8 cellular contexts compared by ENCODE assay signal in genomic region chr10:84148006-84148597, GRCh38. TPM values are rescaled to one million over a fixed set of nuclear protein-coding genes. Genes with fewer than 3 reads are reported as not detected.
DNase-seq lines count a peak whose midpoint lies in the region; TF ChIP-seq lines count a peak whose summit lies in the region.
"Not testable (repeated sequence)": the region's sequence is repeated elsewhere in the genome, so short reads cannot be mapped to it uniquely, and the experiment has no call there.

No MANE protein-coding gene starts in this region.

- not testable (repeated sequence) for H3K4me1 Mint-ChIP-seq in neural crest cell

- peak; percentile 52 for TF ChIP-seq CTCF in AG04449 (IDR thresholded peaks at IDR 0.05; ENCODE audit: insufficient read depth, low read length, missing control alignments)
- TF ChIP-seq CTCF in GM12865 (IDR thresholded peaks at IDR 0.05; ENCODE audit: insufficient read depth, low read depth, low read length, missing control alignments) = peak; percentile 73
- peak; percentile 69 for TF ChIP-seq CTCF in HFF-Myc (IDR thresholded peaks at IDR 0.05; ENCODE audit: low read depth, low read length, missing control alignments)
- peak; percentile 54 for TF ChIP-seq CTCF in Loucy (conservative IDR thresholded peaks at IDR 0.05; ENCODE audit: low read length)
- TF ChIP-seq CTCF in breast epithelium (IDR thresholded peaks at IDR 0.05) = peak in 2 of 3 donors; percentile 34 to 54
- peak; percentile 73 for TF ChIP-seq CTCF in cardiac muscle cell (IDR thresholded peaks at IDR 0.05; ENCODE audit: low read depth, low read length)
- TF ChIP-seq CTCF in neural crest cell (conservative IDR thresholded peaks at IDR 0.05) = peak; percentile 82

- H3K27ac Mint-ChIP-seq in neural crest cell (ENCODE audit: unreplicated experiment) = not testable (repeated sequence)

- H3K36me3 Mint-ChIP-seq in neural crest cell (ENCODE audit: low read depth) = not testable (repeated sequence)

- H3K4me2 ChIP-seq in Loucy (ENCODE audit: low read depth, low read length, poor library complexity, severe bottlenecking) = not testable (repeated sequence)

- not testable (repeated sequence) for TF ChIP-seq POLR2A in breast epithelium (IDR thresholded peaks at IDR 0.05)

- H3K9ac ChIP-seq in Loucy (ENCODE audit: low read depth, low read length, poor library complexity, severe bottlenecking) = not testable (repeated sequence)

- not testable (repeated sequence) for H3K79me2 ChIP-seq in Loucy (ENCODE audit: insufficient read depth, low read length)

- intact Hi-C loops in breast epithelium (cut with DNase I; ENCODE audit: low total_unique reads) = not testable (repeated sequence)

- H2AFZ ChIP-seq in Loucy (ENCODE audit: low read length) = not testable (repeated sequence)

- H3F3A ChIP-seq in Loucy (ENCODE audit: low read depth) = not testable (repeated sequence)

- CTCF ChIA-PET in AG04449 (lab: Yijun Ruan, JAX) = interaction anchor here (0.6 to 4.1 kb wide), 10 partner anchors 9 to 392 kb away, joined by 3 to 49 read pairs (median 4); partner anchors contain the start of genes GHITM and LRIT2

- H3K4me3 Mint-ChIP-seq in neural crest cell = not testable (repeated sequence)

- not testable (repeated sequence) for DNase-seq in AG04449 (ENCODE audit: low read depth, low spot score); breast epithelium (ENCODE audit: low spot score in 2 of 2); neural crest cell (ENCODE audit: low read depth, low spot score)
- DNase-seq in GM12865 (ENCODE audit: low read depth) (peak; percentile 67), HFF-Myc (ENCODE audit: extremely low read depth, low read depth) (peak; percentile 15), RPMI8226 (peak; percentile 49), cardiac muscle cell (ENCODE audit: low read depth in 1 of 2, low spot score in 1 of 2) (peak; percentile 54 to 62)

- H3K27me3 ChIP-seq in Loucy (ENCODE audit: insufficient read depth, low read length, poor library complexity, severe bottlenecking); breast epithelium; cardiac muscle cell: not testable (repeated sequence)

- not testable (repeated sequence) for H3K4me3 ChIP-seq in AG04449 (ENCODE audit: low read depth, low read length); GM12865 (ENCODE audit: low read depth, low read length); HFF-Myc (replicated peaks; ENCODE audit: low read depth, low read length); Loucy (ENCODE audit: low read length, poor library complexity, severe bottlenecking); breast epithelium; cardiac muscle cell

- H3K9me3 ChIP-seq in Loucy (ENCODE audit: insufficient read depth, low read depth, low read length); breast epithelium; cardiac muscle cell (ENCODE audit: low read depth): not testable (repeated sequence)

- POLR2A ChIA-PET in AG04449 (lab: Yijun Ruan, JAX) = interaction anchor here (1.2 kb wide), 1 partner anchor 9 kb away, joined by 3 read pairs; the partner anchor contains the start of gene GHITM

- not testable (repeated sequence) for H3K27ac ChIP-seq in breast epithelium, cardiac muscle cell

- not testable (repeated sequence) for H3K9me3 Mint-ChIP-seq in neural crest cell

- H4K20me1 ChIP-seq in Loucy (ENCODE audit: insufficient read depth, low read length, poor library complexity, severe bottlenecking) = not testable (repeated sequence)

- not testable (repeated sequence) for H3K9me2 ChIP-seq in Loucy (replicated peaks; ENCODE audit: low read depth, low read length)

- H3K27me3 Mint-ChIP-seq in neural crest cell (ENCODE audit: low read depth) = not testable (repeated sequence)

- H3K4me1 ChIP-seq in Loucy (ENCODE audit: insufficient read depth, low read length, poor library complexity, severe bottlenecking); breast epithelium; cardiac muscle cell (ENCODE audit: low read depth): not testable (repeated sequence)

- H3K36me3 ChIP-seq in Loucy (ENCODE audit: insufficient read depth, low read length) (peaks cover 82% of the 10 kb centered on the region), breast epithelium (peaks cover 24% of the 10 kb centered on the region), cardiac muscle cell (peaks cover 79% of the 10 kb centered on the region)

RNA-seq across cellular contexts. Expression of gene GHITM, which starts 8.8 kb away (rescaled TPM):
- 100 to 1,000 TPM; 118 to 161 (median 133) TPM for total RNA-seq in breast epithelium
- total RNA-seq in cardiac muscle cell = 213 and 332 TPM in 2 replicates
- polyA plus RNA-seq in cardiac muscle cell = 298 and 409 TPM in 2 replicates
- 104 and 105 TPM in 2 replicates for total RNA-seq in neural crest cell

RNA-seq across cellular contexts. Expression of gene GPR15LG, which starts 25.5 kb away (rescaled TPM):
- total RNA-seq in breast epithelium = 1 to 10 TPM in 1 of 3 donors, not detected in 2; 1.3 TPM
- not detected in 2 replicates for total RNA-seq in cardiac muscle cell
- not detected in 2 replicates for polyA plus RNA-seq in cardiac muscle cell
- total RNA-seq in neural crest cell = not detected in 2 replicates

RNA-seq across cellular contexts. Expression of gene CDHR1, which starts 46.2 kb away (rescaled TPM):
- total RNA-seq in breast epithelium (under 1 TPM; 0.15 to 0.66 (median 0.16) TPM), cardiac muscle cell (0.12 and 0.18 TPM in 2 replicates), neural crest cell (19.8 and 23.0 TPM in 2 replicates)
- 0.59 and 0.72 TPM in 2 replicates for polyA plus RNA-seq in cardiac muscle cell

Comparison
In these comparisons a context has a peak if more than half of its experiments do, and no peak if none do; other contexts are left out.
1. RNA of gene CDHR1, which starts 46.2 kb away (total RNA-seq): 19.8 to 23.0 TPM in neural crest cell; 0.15 to 0.66 TPM in breast epithelium and 0.12 to 0.18 TPM in cardiac muscle cell; every median in the first group is over 10 times any median in the second.
2. Peak in every context shown above with its lines, with median percentiles within 50 percentile points of each other: CTCF ChIP-seq.